In the genomic region with DNA sequence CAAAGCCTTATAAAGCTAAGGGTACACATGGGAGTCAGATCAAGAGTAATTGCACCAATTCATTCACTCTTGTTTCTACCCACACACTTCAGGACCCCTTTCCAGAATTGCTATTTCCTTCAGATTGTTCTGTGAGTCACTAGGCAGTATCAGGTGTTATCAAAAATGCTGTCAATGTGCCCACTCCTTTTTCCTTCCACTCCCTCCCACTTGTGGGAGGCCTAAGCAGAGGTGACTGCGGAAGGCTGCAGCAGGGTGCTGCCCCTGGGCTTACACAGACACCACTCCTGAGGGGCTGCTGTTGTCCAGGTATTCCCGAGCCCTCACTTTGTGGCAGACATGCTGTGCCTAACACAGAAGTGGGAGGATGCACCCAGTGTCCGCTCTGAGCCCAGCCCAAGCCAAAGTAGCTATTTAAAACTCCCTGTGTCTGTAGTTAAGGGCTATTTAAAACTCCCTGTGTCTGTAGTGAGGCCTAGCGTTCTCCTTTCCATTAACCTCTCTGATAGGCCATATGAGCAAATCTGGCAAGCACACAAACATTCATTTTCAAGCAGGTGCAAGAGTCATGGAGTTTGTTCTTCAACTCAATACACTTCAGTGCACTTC, we compare ENCODE assay signal across 12 cellular contexts.
DNase-seq lines count a peak whose midpoint lies in the region; ATAC-seq and TF ChIP-seq lines count a peak whose summit lies in the region.
"Had no signal": no experiment of that assay in that cellular context is flagged by ENCODE, and none has a peak within 500 bp of the region (broad histone marks: within the 10 kb centered on the region; RNA-seq: fewer than 3 reads in every experiment).

No MANE protein-coding gene starts in this region.

- peaks cover 55% of the 10 kb centered on the region for H3K4me1 Mint-ChIP-seq in activated naive CD8-positive, alpha-beta T cell treated with anti-CD3 and anti-CD28 coated beads, Interleukin-2, amount 50 U/mL, for 24 hours
- H3K4me1 Mint-ChIP-seq: natural killer cell had no signal

- TF ChIP-seq CTCF in gastrocnemius medialis (IDR thresholded peaks at IDR 0.05 in 4 of 5, conservative IDR thresholded peaks at IDR 0.05 in 1 of 5) (no peak), sigmoid colon (IDR thresholded peaks at IDR 0.05) (no peak)

- H3K4me3 ChIP-seq in gastrocnemius medialis (no peak overlapping the region), sigmoid colon (no peak overlapping the region)
- H3K4me3 ChIP-seq: GM12878 had no signal

- in situ Hi-C loops in gastrocnemius medialis (cut with MboI; ENCODE audit: low sequenced_read_pairs in 4 of 4), result no loop called here

- no peak for TF ChIP-seq EP300 in sigmoid colon (IDR thresholded peaks at IDR 0.05)

- DNase-seq in NCI-H226, result peak; percentile 77
- peak; percentile 63 for DNase-seq in activated naive CD8-positive, alpha-beta T cell treated with anti-CD3 and anti-CD28 coated beads, Interleukin-2, amount 50 U/mL, for 24 hours
- no peak for DNase-seq in gastrocnemius medialis
- no peak for DNase-seq in GDM1 (lab: John Stamatoyannopoulos, UW)
- DNase-seq in SIG-M5 treated with dmso at 0.1 percent for 504 hours (lab: John Stamatoyannopoulos, UW; ENCODE audit: unreplicated experiment), result no peak
- no peak for DNase-seq in sigmoid colon
- DNase-seq: CD8-positive, alpha-beta memory T cell; hippocampal formation; natural killer cell had no signal

- H3K4me1 ChIP-seq in gastrocnemius medialis (peaks cover 20 to 25% of the 10 kb centered on the region in 2 donors), sigmoid colon (peaks cover 0 to 15% (median 12%) of the 10 kb centered on the region in 4 donors)

- intact Hi-C loops in gastrocnemius medialis (cut with DNase I; ENCODE audit: low total_unique reads), result no loop called here
- intact Hi-C loops in sigmoid colon (cut with DNase I), result no loop called here

- TF ChIP-seq POLR2A in gastrocnemius medialis (IDR thresholded peaks at IDR 0.05) (no peak), sigmoid colon (IDR thresholded peaks at IDR 0.05) (no peak)

- H3K4me3 Mint-ChIP-seq in activated naive CD8-positive, alpha-beta T cell treated with anti-CD3 and anti-CD28 coated beads, Interleukin-2, amount 50 U/mL, for 24 hours, result peak overlapping the region; percentile 26
- H3K4me3 Mint-ChIP-seq: CD8-positive, alpha-beta memory T cell; natural killer cell had no signal

- H3K27ac ChIP-seq in gastrocnemius medialis, result peak overlapping the region in 2 of 4 donors; percentile 39 to 40
- H3K27ac ChIP-seq in sigmoid colon, result no peak overlapping the region

- ATAC-seq in GM18868 (IDR thresholded peaks at IDR 0.05; ENCODE audit: unreplicated experiment) (peak; percentile 41), gastrocnemius medialis (peak; percentile 38 to 79), GM21619 (IDR thresholded peaks at IDR 0.05; ENCODE audit: unreplicated experiment) (no peak)
- ATAC-seq in activated naive CD8-positive, alpha-beta T cell treated with anti-CD3 and anti-CD28 coated beads, Interleukin-2, amount 50 U/mL, for 24 hours, result peak; percentile 95
- ATAC-seq: GM12878, natural killer cell had no signal

- H3K36me3 ChIP-seq in gastrocnemius medialis (no peaks in the 10 kb centered on the region), sigmoid colon (no peaks in the 10 kb centered on the region)

- H3K36me3 Mint-ChIP-seq in activated naive CD8-positive, alpha-beta T cell treated with anti-CD3 and anti-CD28 coated beads, Interleukin-2, amount 50 U/mL, for 24 hours (ENCODE audit: low read depth), result no peaks in the 10 kb centered on the region
- H3K36me3 Mint-ChIP-seq: CD8-positive, alpha-beta memory T cell; natural killer cell had no signal

- H3K27me3 ChIP-seq in gastrocnemius medialis, result no peaks in the 10 kb centered on the region
- H3K27me3 ChIP-seq in sigmoid colon, result no peaks in the 10 kb centered on the region

- H3K27ac Mint-ChIP-seq in activated naive CD8-positive, alpha-beta T cell treated with anti-CD3 and anti-CD28 coated beads, Interleukin-2, amount 50 U/mL, for 24 hours, result peak overlapping the region; percentile 88
- H3K27ac Mint-ChIP-seq: CD8-positive, alpha-beta memory T cell; natural killer cell had no signal

- H3K9me3 ChIP-seq in gastrocnemius medialis (no peaks in the 10 kb centered on the region), sigmoid colon (no peaks in the 10 kb centered on the region)

- 67 to 74% methylated on average over 4 of the region's 4 CpGs for WGBS in sigmoid colon, 2 donors

- H3K27me3 Mint-ChIP-seq in activated naive CD8-positive, alpha-beta T cell treated with anti-CD3 and anti-CD28 coated beads, Interleukin-2, amount 50 U/mL, for 24 hours, result peaks cover 2% of the 10 kb centered on the region
- H3K27me3 Mint-ChIP-seq: CD8-positive, alpha-beta memory T cell had no signal

- H3K9me3 Mint-ChIP-seq in activated naive CD8-positive, alpha-beta T cell treated with anti-CD3 and anti-CD28 coated beads, Interleukin-2, amount 50 U/mL, for 24 hours, result peaks cover 4% of the 10 kb centered on the region
- H3K9me3 Mint-ChIP-seq: CD8-positive, alpha-beta memory T cell; natural killer cell had no signal

Comparison
In these comparisons a context has a peak if more than half of its experiments do, and no peak if none do; other contexts are left out.
1. DNase-seq: peak in NCI-H226 (single experiment) and activated naive CD8-positive, alpha-beta T cell treated with anti-CD3 and anti-CD28 coated beads, Interleukin-2, amount 50 U/mL, for 24 hours (single experiment); none in gastrocnemius medialis (0 of 2), GDM1 (single experiment), SIG-M5 treated with dmso at 0.1 percent for 504 hours (single experiment) and sigmoid colon (single experiment).